Comparison of ENCODE assay signal across 2 cellular contexts in genomic region chr2:96146881-96147592, GRCh38.
TF ChIP-seq lines count a peak whose summit lies in the region.

No MANE protein-coding gene starts in this region.

TF ChIP-seq in SK-N-SH treated with all-trans-retinoic acid at 6 μM for 48 hours, 23 proteins besides CTCF, POLR2A, EP300 and RAD21 (continued from another document):
- no peak for TF ChIP-seq PATZ1 (CRISPR knock-in tag; IDR thresholded peaks at IDR 0.05; ENCODE audit: borderline replicate concordance)
- TF ChIP-seq ZC3H10 (CRISPR knock-in tag; IDR thresholded peaks at IDR 0.05), result no peak
- TF ChIP-seq GLIS3 (CRISPR knock-in tag; IDR thresholded peaks at IDR 0.05), result peak; percentile 18; the same call in 1 of the 2 replicates
- TF ChIP-seq POU6F1 (CRISPR knock-in tag; IDR thresholded peaks at IDR 0.05; ENCODE audit: borderline replicate concordance, low read depth), result no peak
- peak; percentile 73; the same call in 1 of the 2 replicates for TF ChIP-seq TSHZ2 (CRISPR knock-in tag; IDR thresholded peaks at IDR 0.05)
- TF ChIP-seq CREB5 (CRISPR knock-in tag; IDR thresholded peaks at IDR 0.05; ENCODE audit: low read depth), result no peak
- TF ChIP-seq RARB (CRISPR knock-in tag; IDR thresholded peaks at IDR 0.05), result no peak

TF ChIP-seq in GM23338, 12 proteins besides CTCF, POLR2A, EP300 and RAD21 (continued from another document):
- TF ChIP-seq ZNF462 (CRISPR knock-in tag; IDR thresholded peaks at IDR 0.05), result no peak
- no peak for TF ChIP-seq NANOG (IDR thresholded peaks at IDR 0.05; ENCODE audit: borderline replicate concordance)
- TF ChIP-seq ETS1 (IDR thresholded peaks at IDR 0.05), result no peak
- no peak for TF ChIP-seq ZNF114 (CRISPR knock-in tag; IDR thresholded peaks at IDR 0.05)
- TF ChIP-seq EZH2phosphoT487 (IDR thresholded peaks at IDR 0.05; ENCODE audit: unreplicated experiment), result no peak
- TF ChIP-seq ZNF331 (CRISPR knock-in tag; IDR thresholded peaks at IDR 0.05; ENCODE audit: low read depth), result no peak
- no peak for TF ChIP-seq REST (IDR thresholded peaks at IDR 0.05; ENCODE audit: unreplicated experiment)
- no peak for TF ChIP-seq EZH2 (IDR thresholded peaks at IDR 0.05; ENCODE audit: low read depth, unreplicated experiment)
- TF ChIP-seq POLR2AphosphoS5 (IDR thresholded peaks at IDR 0.05; ENCODE audit: low read depth), result no peak
- no peak for TF ChIP-seq STAT1 (IDR thresholded peaks at IDR 0.05; ENCODE audit: unreplicated experiment)
- no peak for TF ChIP-seq JUNB (IDR thresholded peaks at IDR 0.05; ENCODE audit: unreplicated experiment)
TF ChIP-seq in GM23338: peak in this region for 0.
